ENCODE assay signal across 21 cellular contexts in genomic region chr12:10288989-10289388, GRCh38. TPM values are rescaled to one million over a fixed set of nuclear protein-coding genes. Genes with fewer than 3 reads are reported as not detected.
DNase-seq lines count a peak whose midpoint lies in the region; ATAC-seq, FAIRE-seq and TF ChIP-seq lines count a peak whose summit lies in the region.
"Had no signal": no experiment of that assay in that cellular context is flagged by ENCODE, and none has a peak within 500 bp of the region (broad histone marks: within the 10 kb centered on the region; RNA-seq: fewer than 3 reads in every experiment).

No MANE protein-coding gene starts in this region.

- no peak for FAIRE-seq in RCC 7860 (lab: Jason Lieb, UNC)

- no peaks in the 10 kb centered on the region for H3K9me3 Mint-ChIP-seq in stimulated activated memory B cell treated with anti-CD40 and anti-IgM and Interleukin-4, amounts not matched to agents 10 μg/mL and 1 μg/mL and 100 μg/mL, for 72 hours
- no peaks in the 10 kb centered on the region for H3K9me3 Mint-ChIP-seq in chondrocyte (ENCODE audit: low read depth)
- H3K9me3 Mint-ChIP-seq: activated CD4-positive, alpha-beta memory T cell treated with anti-CD3 and anti-CD28 coated beads for 36 hours; brain had no signal

- H3K27ac Mint-ChIP-seq in stimulated activated memory B cell treated with anti-CD40 and anti-IgM and Interleukin-4, amounts not matched to agents 10 μg/mL and 1 μg/mL and 100 μg/mL, for 72 hours = no peak overlapping the region
- H3K27ac Mint-ChIP-seq in chondrocyte (ENCODE audit: unreplicated experiment) = no peak overlapping the region
- H3K27ac Mint-ChIP-seq: activated CD4-positive, alpha-beta memory T cell treated with anti-CD3 and anti-CD28 coated beads for 36 hours; brain had no signal

- ATAC-seq in HG02885 (IDR thresholded peaks at IDR 0.05; ENCODE audit: poor library complexity, unreplicated experiment) (peak; percentile 39), GM21737 (IDR thresholded peaks at IDR 0.05; ENCODE audit: unreplicated experiment) (no peak)
- peak; percentile 80 for ATAC-seq in stimulated activated memory B cell treated with anti-CD40 and anti-IgM and Interleukin-4, amounts not matched to agents 10 μg/mL and 1 μg/mL and 100 μg/mL, for 72 hours
- ATAC-seq: activated CD4-positive, CD25-positive, alpha-beta regulatory T cell treated with anti-CD3 and anti-CD28 coated beads, Interleukin-2, amount 50 U/mL, for 24 hours; right cardiac atrium had no signal

- TF ChIP-seq CTCF in chondrocyte (IDR thresholded peaks at IDR 0.05) = no peak

- DNase-seq in NK-92 treated with Interleukin-12 subunit alpha and Interleukin-12 subunit beta, amount 100 ng/mL, for 24 hours (lab: John Stamatoyannopoulos, UW) = peak; percentile 21
- DNase-seq in NK-92 (lab: John Stamatoyannopoulos, UW; ENCODE audit: unreplicated experiment) = no peak
- DNase-seq in RCC 7860 (ENCODE audit: low spot score) = peak; percentile 20
- DNase-seq in chondrocyte (ENCODE audit: low spot score) = no peak
- DNase-seq in HT-29 (ENCODE audit: low spot score) = no peak
- DNase-seq: activated CD4-positive, alpha-beta memory T cell treated with anti-CD3 and anti-CD28 coated beads for 36 hours; activated gamma-delta T cell treated with Interleukin-2 at 50 U/mL for 16 hours; HCEC 1CT; hippocampal formation; Kasumi-1; NCI-H1048; NCI-H1694; NCI-H510A treated with DMSO at 0.1 percent for 48 hours; posterior cingulate gyrus; right cardiac atrium; stimulated activated CD4-positive, alpha-beta T cell treated with anti-CD3 and anti-CD28 coated beads, Interleukin-2, amount 100 ng/mL, for 24 hours had no signal

- H3K4me3 Mint-ChIP-seq in stimulated activated memory B cell treated with anti-CD40 and anti-IgM and Interleukin-4, amounts not matched to agents 10 μg/mL and 1 μg/mL and 100 μg/mL, for 72 hours = no peak overlapping the region
- H3K4me3 Mint-ChIP-seq in chondrocyte (ENCODE audit: unreplicated experiment) = no peak overlapping the region
- H3K4me3 Mint-ChIP-seq: activated CD4-positive, alpha-beta memory T cell treated with anti-CD3 and anti-CD28 coated beads for 36 hours; brain had no signal

- no peaks in the 10 kb centered on the region for H3K36me3 Mint-ChIP-seq in stimulated activated memory B cell treated with anti-CD40 and anti-IgM and Interleukin-4, amounts not matched to agents 10 μg/mL and 1 μg/mL and 100 μg/mL, for 72 hours
- H3K36me3 Mint-ChIP-seq in chondrocyte (ENCODE audit: low read depth) = no peaks in the 10 kb centered on the region
- H3K36me3 Mint-ChIP-seq: activated CD4-positive, alpha-beta memory T cell treated with anti-CD3 and anti-CD28 coated beads for 36 hours; brain had no signal

- peaks cover 21% of the 10 kb centered on the region for H3K4me1 Mint-ChIP-seq in stimulated activated memory B cell treated with anti-CD40 and anti-IgM and Interleukin-4, amounts not matched to agents 10 μg/mL and 1 μg/mL and 100 μg/mL, for 72 hours
- H3K4me1 Mint-ChIP-seq in chondrocyte (ENCODE audit: low read depth) = peaks cover 9% of the 10 kb centered on the region
- H3K4me1 Mint-ChIP-seq: brain had no signal

- H3K27me3 Mint-ChIP-seq in stimulated activated memory B cell treated with anti-CD40 and anti-IgM and Interleukin-4, amounts not matched to agents 10 μg/mL and 1 μg/mL and 100 μg/mL, for 72 hours = peaks cover 8% of the 10 kb centered on the region
- peaks cover 2% of the 10 kb centered on the region for H3K27me3 Mint-ChIP-seq in chondrocyte (ENCODE audit: low read depth)
- H3K27me3 Mint-ChIP-seq: brain had no signal

RNA-seq across cellular contexts. Expression of gene KLRD1, which starts 18.7 kb away (rescaled TPM):
- total RNA-seq in chondrocyte = 0.21 to 0.46 TPM (median 0.22 TPM) in 3 replicates
- not detected in 2 replicates for total RNA-seq in HT-29 (2014; rRNA removed; shearing (Covaris generic))

Comparison
In these comparisons a context has a peak if more than half of its experiments do, and no peak if none do; other contexts are left out.
1. DNase-seq: peak in NK-92 treated with Interleukin-12 subunit alpha and Interleukin-12 subunit beta, amount 100 ng/mL, for 24 hours (single experiment) and RCC 7860 (single experiment); none in NK-92 (single experiment), chondrocyte (single experiment) and HT-29 (single experiment).